ENCODE assay signal across 38 cellular contexts in genomic region chr6:110690916-110691315, GRCh38.
"Had no signal": no experiment of that assay in that cellular context is flagged by ENCODE, and none has a peak within 500 bp of the region (broad histone marks: within the 10 kb centered on the region; RNA-seq: fewer than 3 reads in every experiment).

No MANE protein-coding gene starts in this region.

- H3K27ac Mint-ChIP-seq: activated CD4-positive, alpha-beta memory T cell treated with anti-CD3 and anti-CD28 coated beads, Interleukin-2, amount 10 ng/mL, durations not matched to agents 7 days and 5 days; activated CD4-positive, alpha-beta T cell treated with anti-CD3 and anti-CD28 coated beads for 36 hours; activated CD4-positive, alpha-beta T cell treated with anti-CD3 and anti-CD28 coated beads, Interleukin-2, amount 10 ng/mL, durations not matched to agents 7 days and 5 days; activated CD8-positive, alpha-beta memory T cell treated with anti-CD3 and anti-CD28 coated beads, Interleukin-2, amount 10 ng/mL, durations not matched to agents 7 days and 5 days; activated CD8-positive, alpha-beta T cell treated with anti-CD3 and anti-CD28 coated beads, Interleukin-2, amount 10 ng/mL, durations not matched to agents 7 days and 5 days; activated naive CD4-positive, alpha-beta T cell treated with anti-CD3 and anti-CD28 coated beads for 36 hours; activated naive CD4-positive, alpha-beta T cell treated with anti-CD3 and anti-CD28 coated beads, Interleukin-2, amount 50 U/mL, for 72 hours; activated naive CD8-positive, alpha-beta T cell treated with anti-CD3 and anti-CD28 coated beads for 36 hours; activated T-cell treated with anti-CD3 and anti-CD28 coated beads, Interleukin-2, amount 50 U/mL, for 72 hours; activated T-helper 1 cell treated with anti-CD3 and anti-CD28 coated beads, Interleukin-12 subunit alpha, Interleukin-12 subunit beta, Interleukin-2, Interleukin-4 antibody, amounts not matched to agents 30 ng/mL and 10 ng/mL and 1 ng/mL, durations not matched to agents 14 hours and 24 hours and 36 hours; activated T-helper 17 cell treated with anti-CD3 and anti-CD28 coated beads, Interleukin-2, amount 50 U/mL, for 72 hours; T-helper 1 cell treated with Interleukin-12 subunit alpha and Interleukin-12 subunit beta and Interleukin-4 antibody, amounts not matched to agents 30 μg/mL and 1 μg/mL, for 36 hours; T-helper 2 cell treated with Interferon-gamma antibody and Interleukin-4, amounts not matched to agents 5 μg/mL and 100 μg/mL, for 36 hours; WTC11 had no signal

- FAIRE-seq: astrocyte had no signal

- H3K36me3 ChIP-seq: adrenal gland, brain microvascular endothelial cell, breast epithelium, WERI-Rb-1 had no signal

- DNase-seq: activated CD4-positive, alpha-beta memory T cell treated with anti-CD3 and anti-CD28 coated beads, Interleukin-2, amount 10 ng/mL, durations not matched to agents 7 days and 5 days; activated CD4-positive, alpha-beta T cell treated with anti-CD3 and anti-CD28 coated beads for 1 hour; activated CD4-positive, alpha-beta T cell treated with anti-CD3 and anti-CD28 coated beads for 36 hours; activated CD4-positive, alpha-beta T cell treated with anti-CD3 and anti-CD28 coated beads for 48 hours; activated CD4-positive, alpha-beta T cell treated with anti-CD3 and anti-CD28 coated beads, Interleukin-2, amount 10 ng/mL, durations not matched to agents 7 days and 5 days; activated CD4-positive, alpha-beta T cell treated with anti-CD3 and anti-CD28 coated beads, Interleukin-2, amount 50 U/mL, for 48 hours; activated CD4-positive, CD25-positive, alpha-beta regulatory T cell; activated CD8-positive, alpha-beta memory T cell treated with anti-CD3 and anti-CD28 coated beads for 24 hours; activated CD8-positive, alpha-beta memory T cell treated with anti-CD3 and anti-CD28 coated beads, Interleukin-2, amount 10 ng/mL, durations not matched to agents 7 days and 5 days; activated CD8-positive, alpha-beta T cell treated with anti-CD3 and anti-CD28 coated beads, Interleukin-2, amount 10 ng/mL, durations not matched to agents 7 days and 5 days; activated effector memory CD4-positive, alpha-beta T cell treated with anti-CD3 and anti-CD28 coated beads, Interleukin-2, amount 50 U/mL, for 16 hours; activated gamma-delta T cell treated with Interleukin-2 at 50 U/mL for 16 hours; activated naive CD4-positive, alpha-beta T cell; activated naive CD4-positive, alpha-beta T cell treated with anti-CD3 and anti-CD28 coated beads for 36 hours; activated naive CD4-positive, alpha-beta T cell treated with anti-CD3 and anti-CD28 coated beads, Interleukin-2, amount 50 U/mL, for 16 hours; activated naive CD8-positive, alpha-beta T cell treated with anti-CD3 and anti-CD28 coated beads for 36 hours; activated T-cell treated with anti-CD3 and anti-CD28 coated beads for 4 hours; activated T-cell treated with anti-CD3 and anti-CD28 coated beads, Interleukin-2, amount 50 U/mL, for 1 hour; activated T-cell treated with anti-CD3 and anti-CD28 coated beads, Interleukin-2, amount 50 U/mL, for 4 hours; activated T-cell treated with anti-CD3 and anti-CD28 coated beads, Interleukin-2, amount 50 U/mL, for 72 hours; adrenal gland; amniotic stem cell; aorta; body of pancreas; brain microvascular endothelial cell; central memory CD4-positive, alpha-beta T cell; T-helper 2 cell; T-helper 9 cell; WERI-Rb-1 had no signal

- ATAC-seq: activated CD4-positive, alpha-beta T cell treated with anti-CD3 and anti-CD28 coated beads for 36 hours; activated CD4-positive, CD25-positive, alpha-beta regulatory T cell treated with anti-CD3 and anti-CD28 coated beads, Interleukin-2, amount 50 U/mL, for 24 hours; activated CD8-positive, alpha-beta memory T cell treated with anti-CD3 and anti-CD28 coated beads, Interleukin-2, amount 10 ng/mL, durations not matched to agents 7 days and 5 days; activated CD8-positive, alpha-beta T cell treated with anti-CD3 and anti-CD28 coated beads, Interleukin-2, amount 10 ng/mL, durations not matched to agents 7 days and 5 days; activated naive CD4-positive, alpha-beta T cell treated with anti-CD3 and anti-CD28 coated beads, Interleukin-2, amount 50 U/mL, for 72 hours; activated T-cell treated with anti-CD3 and anti-CD28 coated beads, Interleukin-2, amount 50 U/mL, for 4 hours; activated T-cell treated with anti-CD3 and anti-CD28 coated beads, Interleukin-2, amount 50 U/mL, for 72 hours; activated T-helper 17 cell treated with anti-CD3 and anti-CD28 coated beads, Interleukin-2, amount 50 U/mL, for 72 hours; body of pancreas; WTC11 had no signal

- H3K27me3 Mint-ChIP-seq: activated CD4-positive, alpha-beta memory T cell treated with anti-CD3 and anti-CD28 coated beads, Interleukin-2, amount 10 ng/mL, durations not matched to agents 7 days and 5 days; activated CD4-positive, alpha-beta T cell treated with anti-CD3 and anti-CD28 coated beads for 36 hours; activated CD4-positive, alpha-beta T cell treated with anti-CD3 and anti-CD28 coated beads, Interleukin-2, amount 10 ng/mL, durations not matched to agents 7 days and 5 days; activated CD8-positive, alpha-beta memory T cell treated with anti-CD3 and anti-CD28 coated beads, Interleukin-2, amount 10 ng/mL, durations not matched to agents 7 days and 5 days; activated naive CD8-positive, alpha-beta T cell treated with anti-CD3 and anti-CD28 coated beads for 36 hours; activated T-helper 17 cell treated with anti-CD3 and anti-CD28 coated beads, Interleukin-2, amount 50 U/mL, for 72 hours had no signal

- H3K9me3 Mint-ChIP-seq: activated CD4-positive, alpha-beta memory T cell treated with anti-CD3 and anti-CD28 coated beads, Interleukin-2, amount 10 ng/mL, durations not matched to agents 7 days and 5 days; activated naive CD4-positive, alpha-beta T cell treated with anti-CD3 and anti-CD28 coated beads for 36 hours; activated naive CD4-positive, alpha-beta T cell treated with anti-CD3 and anti-CD28 coated beads, Interleukin-2, amount 50 U/mL, for 72 hours; activated T-cell treated with anti-CD3 and anti-CD28 coated beads, Interleukin-2, amount 50 U/mL, for 4 hours; activated T-helper 17 cell treated with anti-CD3 and anti-CD28 coated beads, Interleukin-2, amount 50 U/mL, for 72 hours had no signal

- H3K9me3 ChIP-seq: adrenal gland, body of pancreas, breast epithelium had no signal

- H3K4me3 Mint-ChIP-seq: activated CD4-positive, alpha-beta memory T cell treated with anti-CD3 and anti-CD28 coated beads, Interleukin-2, amount 10 ng/mL, durations not matched to agents 7 days and 5 days; activated CD4-positive, alpha-beta T cell treated with anti-CD3 and anti-CD28 coated beads for 36 hours; activated CD4-positive, alpha-beta T cell treated with anti-CD3 and anti-CD28 coated beads, Interleukin-2, amount 10 ng/mL, durations not matched to agents 7 days and 5 days; activated CD8-positive, alpha-beta memory T cell treated with anti-CD3 and anti-CD28 coated beads, Interleukin-2, amount 10 ng/mL, durations not matched to agents 7 days and 5 days; activated CD8-positive, alpha-beta T cell treated with anti-CD3 and anti-CD28 coated beads, Interleukin-2, amount 10 ng/mL, durations not matched to agents 7 days and 5 days; activated naive CD4-positive, alpha-beta T cell treated with anti-CD3 and anti-CD28 coated beads for 36 hours; activated naive CD8-positive, alpha-beta T cell treated with anti-CD3 and anti-CD28 coated beads for 36 hours; activated T-cell treated with anti-CD3 and anti-CD28 coated beads, Interleukin-2, amount 50 U/mL, for 4 hours; activated T-cell treated with anti-CD3 and anti-CD28 coated beads, Interleukin-2, amount 50 U/mL, for 72 hours; activated T-helper 1 cell treated with anti-CD3 and anti-CD28 coated beads, Interleukin-12 subunit alpha, Interleukin-12 subunit beta, Interleukin-2, Interleukin-4 antibody, amounts not matched to agents 30 ng/mL and 10 ng/mL and 1 ng/mL, durations not matched to agents 14 hours and 24 hours and 36 hours; activated T-helper 17 cell treated with anti-CD3 and anti-CD28 coated beads, Interleukin-2, amount 50 U/mL, for 72 hours; T-helper 1 cell treated with Interleukin-12 subunit alpha and Interleukin-12 subunit beta and Interleukin-4 antibody, amounts not matched to agents 30 μg/mL and 1 μg/mL, for 36 hours; T-helper 2 cell treated with Interferon-gamma antibody and Interleukin-4, amounts not matched to agents 5 μg/mL and 100 μg/mL, for 36 hours; WTC11 had no signal

- H3K27ac ChIP-seq: adrenal gland, body of pancreas, brain microvascular endothelial cell, breast epithelium, WERI-Rb-1 had no signal

- H3K4me1 ChIP-seq: adrenal gland, body of pancreas had no signal

- H3K4me3 ChIP-seq: adrenal gland, body of pancreas, breast epithelium had no signal
